Comparison of ENCODE assay signal across 10 cellular contexts in the genomic region with DNA sequence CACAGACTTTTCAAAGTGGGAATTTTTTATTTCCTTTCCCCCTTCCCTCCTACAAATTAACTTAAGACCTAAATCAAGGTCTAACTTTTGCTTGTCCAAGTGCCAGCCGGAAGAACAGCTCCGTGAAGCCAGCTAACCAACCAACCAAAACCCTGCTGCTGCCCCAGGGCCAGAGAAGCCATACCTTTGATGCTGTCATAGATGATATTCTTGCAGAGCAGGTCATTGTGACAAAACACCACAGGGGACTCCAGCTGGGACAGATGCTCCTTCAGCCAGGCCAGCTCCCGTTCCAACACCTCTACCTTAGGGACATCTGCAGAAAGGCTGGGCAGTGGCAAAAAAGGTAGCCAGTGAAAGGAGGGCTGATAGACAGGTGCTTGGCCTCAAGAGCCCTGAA. TPM values are rescaled to one million over a fixed set of nuclear protein-coding genes. Genes with fewer than 3 reads are reported as not detected.
"Had no signal": no experiment of that assay in that cellular context is flagged by ENCODE, and none has a peak within 500 bp of the region (broad histone marks: within the 10 kb centered on the region; RNA-seq: fewer than 3 reads in every experiment).

No MANE protein-coding gene starts in this region.

- H3K36me3 ChIP-seq: HAP-1 had no signal

- H3K4me3 ChIP-seq: GM23248, GM23338, HAP-1 had no signal

- DNase-seq: GM23248, GOT3, H9, HCEC 1CT, HFFc6 had no signal

- H3K27ac Mint-ChIP-seq: GM23338, H9, HFFc6 had no signal

- H3K9me3 Mint-ChIP-seq: GM23338, H9, HFFc6 had no signal

- ATAC-seq: HCT116 had no signal

- H3K4me3 Mint-ChIP-seq: GM23338, H9, HFFc6 had no signal

RNA-seq across cellular contexts. Expression of a gene that starts 25.0 kb away (rescaled TPM):
- total RNA-seq: GM23248, GM23338, H1, H4, H9 had no signal

RNA-seq across cellular contexts. Expression of a gene that starts 55.2 kb away (rescaled TPM):
- total RNA-seq: GM23248, GM23338, H1, H4 had no signal
